In genomic region chr11:130103296-130103814, GRCh38 we compare ENCODE assay signal across 10 cellular contexts. TPM values are rescaled to one million over a fixed set of nuclear protein-coding genes. Genes with fewer than 3 reads are reported as not detected.
DNase-seq lines count a peak whose midpoint lies in the region; ATAC-seq and TF ChIP-seq lines count a peak whose summit lies in the region.
"Had no signal": no experiment of that assay in that cellular context is flagged by ENCODE, and none has a peak within 500 bp of the region (broad histone marks: within the 10 kb centered on the region; RNA-seq: fewer than 3 reads in every experiment).

No MANE protein-coding gene starts in this region.

- intact Hi-C loops in uterus (cut with DNase I; ENCODE audit: low total_unique reads), result no loop called here

- no peak for TF ChIP-seq POLR2A in uterus (IDR thresholded peaks at IDR 0.05)

- ATAC-seq in HG02571 (IDR thresholded peaks at IDR 0.05; ENCODE audit: unreplicated experiment) (no peak), GM21717 (IDR thresholded peaks at IDR 0.05; ENCODE audit: unreplicated experiment) (no peak)

- H3K4me3 ChIP-seq in hepatocyte (no peak overlapping the region), uterus (no peak overlapping the region)
- H3K4me3 ChIP-seq: thoracic aorta had no signal

- H3K36me3 ChIP-seq in hepatocyte (replicated peaks; ENCODE audit: insufficient read depth, low read depth) (no peaks in the 10 kb centered on the region), uterus (no peaks in the 10 kb centered on the region)
- H3K36me3 ChIP-seq: neutrophil, thoracic aorta had no signal

- no peak for TF ChIP-seq CTCF in hepatocyte (IDR thresholded peaks at IDR 0.05; ENCODE audit: poor library complexity)
- no peak for TF ChIP-seq CTCF in uterus (IDR thresholded peaks at IDR 0.05)

- H3K9me2 ChIP-seq in hepatocyte (replicated peaks; ENCODE audit: insufficient read depth), result no peaks in the 10 kb centered on the region

- no peak overlapping the region for H2AFZ ChIP-seq in hepatocyte

- H3K4me2 ChIP-seq in hepatocyte, result peak overlapping the region; percentile 27

- H3K27ac ChIP-seq in hepatocyte (peak overlapping the region; percentile 6), uterus (peak overlapping the region; percentile 52 to 64)
- H3K27ac ChIP-seq: neutrophil, thoracic aorta had no signal

- 36% methylated on average over 5 of the region's 5 CpGs for WGBS in hepatocyte (ENCODE audit: low lambda C conversion rate, missing lambda C conversion rate)

- H3K9me3 ChIP-seq in hepatocyte (ENCODE audit: low read depth) (no peaks in the 10 kb centered on the region), uterus (no peaks in the 10 kb centered on the region)
- H3K9me3 ChIP-seq: neutrophil, thoracic aorta had no signal

- peaks cover 64% of the 10 kb centered on the region for H4K20me1 ChIP-seq in hepatocyte (ENCODE audit: insufficient read depth, poor library complexity, severe bottlenecking)

- DNase-seq in NCI-H82 (lab: John Stamatoyannopoulos, UW) (peak; percentile 40), NCI-H82 treated with DMSO at 0.1 percent for 48 hours (lab: John Stamatoyannopoulos, UW; ENCODE audit: unreplicated experiment) (no peak), amniotic epithelial cell (ENCODE audit: low read depth) (peak; percentile 100), hepatocyte (ENCODE audit: low spot score) (peak; percentile 30), uterus (no peak)
- no peak for DNase-seq in activated T-cell treated with anti-CD3 and anti-CD28 coated beads, Interleukin-2, amount 50 U/mL, for 48 hours

- H3K79me2 ChIP-seq in hepatocyte, result peaks cover 84% of the 10 kb centered on the region

- H3K4me1 ChIP-seq in hepatocyte (ENCODE audit: insufficient read depth) (peaks cover 23% of the 10 kb centered on the region), uterus (peaks cover 0 to 17% of the 10 kb centered on the region in 2 donors)

- H3K27me3 ChIP-seq in hepatocyte (no peaks in the 10 kb centered on the region), uterus (no peaks in the 10 kb centered on the region)
- H3K27me3 ChIP-seq: neutrophil had no signal

RNA-seq across cellular contexts. Expression of gene APLP2, which starts 33.7 kb away (rescaled TPM):
- 485 and 500 TPM in 2 replicates for total RNA-seq in hepatocyte
- 475 and 481 TPM in 2 replicates for polyA plus RNA-seq in hepatocyte
- total RNA-seq in uterus, result 100 to 1,000 TPM; 226 to 376 (median 262) TPM

RNA-seq across cellular contexts. Expression of gene ST14, which starts 56.2 kb away (rescaled TPM):
- total RNA-seq in hepatocyte (80.8 and 85.2 TPM in 2 replicates), uterus (10 to 100 TPM in 1 of 4 donors, 1 to 10 TPM in 2, under 1 TPM in 1; 0.88 to 15.6 (median 2.8) TPM)
- 81.4 and 93.3 TPM in 2 replicates for polyA plus RNA-seq in hepatocyte

Comparison
In these comparisons a context has a peak if more than half of its experiments do, and no peak if none do; other contexts are left out.
1. DNase-seq: peak in NCI-H82 (single experiment), amniotic epithelial cell (single experiment) and hepatocyte (single experiment); none in NCI-H82 treated with DMSO at 0.1 percent for 48 hours (single experiment), uterus (0 of 2) and activated T-cell treated with anti-CD3 and anti-CD28 coated beads, Interleukin-2, amount 50 U/mL, for 48 hours (0 of 2).